8 cellular contexts compared by ENCODE assay signal in the genomic region with DNA sequence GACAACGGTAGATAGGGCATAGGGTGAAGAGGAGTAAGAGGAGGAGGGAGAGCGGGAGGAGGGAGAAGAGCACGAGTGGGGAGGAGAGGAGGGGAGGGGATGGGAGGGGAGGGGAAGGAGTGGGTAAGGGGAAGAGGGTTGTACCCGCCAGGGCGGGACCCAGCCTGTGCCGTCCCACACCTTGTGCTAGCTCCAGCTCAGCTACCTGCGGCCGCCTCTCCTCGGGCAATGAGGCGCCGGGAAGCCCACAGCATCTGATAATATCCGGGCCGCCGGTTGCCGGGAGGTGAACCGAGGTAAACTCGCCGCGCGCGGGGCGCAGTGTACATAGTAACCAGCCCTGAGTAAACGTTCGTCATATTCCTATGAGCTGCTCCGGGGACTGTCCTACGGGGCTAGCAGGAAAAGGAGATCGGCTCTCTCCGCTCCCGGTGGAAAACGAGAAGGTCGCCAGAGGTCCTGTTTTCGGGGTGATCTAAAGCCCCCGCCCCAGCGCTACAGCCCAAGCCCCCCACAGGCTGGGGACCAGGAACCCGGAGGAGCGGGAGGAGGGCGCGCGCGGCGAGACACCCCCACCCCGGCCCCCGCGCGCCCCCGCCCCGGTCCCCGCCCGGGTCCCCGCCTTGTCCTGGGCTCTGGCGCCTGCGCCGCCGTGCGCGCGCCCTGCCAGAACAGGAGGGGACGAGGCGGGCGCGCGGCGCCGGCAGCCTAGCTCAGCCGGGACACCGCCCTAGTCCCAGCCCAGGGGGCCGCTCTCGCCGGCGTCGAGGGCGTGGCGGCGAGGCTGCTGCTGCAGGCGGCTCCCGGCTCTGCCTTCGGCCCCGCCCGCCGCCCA. TPM values are rescaled to one million over a fixed set of nuclear protein-coding genes. Genes with fewer than 3 reads are reported as not detected.
A peak's percentile ranks its signal among the peaks of the same experiment; 100 is the strongest.
DNase-seq lines count a peak whose midpoint lies in the region; ATAC-seq lines count a peak whose summit lies in the region.

A gene (plus strand): TSS at position 669 of the 835 bp plus-strand sequence. CDS start 11,537 bp downstream, outside the sequence.

- peaks cover 5% of the 10 kb centered on the region for H3K36me3 Mint-ChIP-seq in dendritic cell treated with granulocyte-macrophage colony-stimulating factor and Interleukin-4, amounts not matched to agents 40 ng/mL and 50 ng/mL, for 4 days (ENCODE audit: low read depth)

- H3K27me3 Mint-ChIP-seq in dendritic cell treated with granulocyte-macrophage colony-stimulating factor and Interleukin-4, amounts not matched to agents 40 ng/mL and 50 ng/mL, for 4 days, result peaks cover 3% of the 10 kb centered on the region

- peak; percentile 58 for ATAC-seq in HG03520 (IDR thresholded peaks at IDR 0.05; ENCODE audit: unreplicated experiment)
- ATAC-seq in left lobe of liver, result peak; percentile 96
- no peak for ATAC-seq in GM19467 (IDR thresholded peaks at IDR 0.05; ENCODE audit: unreplicated experiment)

- peak within 1 kb of the TSS; percentile 80 for H3K4me3 Mint-ChIP-seq in dendritic cell treated with granulocyte-macrophage colony-stimulating factor and Interleukin-4, amounts not matched to agents 40 ng/mL and 50 ng/mL, for 4 days

- H3K4me1 Mint-ChIP-seq in dendritic cell treated with granulocyte-macrophage colony-stimulating factor and Interleukin-4, amounts not matched to agents 40 ng/mL and 50 ng/mL, for 4 days (ENCODE audit: low read depth), result peaks cover 44% of the 10 kb centered on the region

- peak within 1 kb of the TSS; percentile 92 for H3K27ac Mint-ChIP-seq in dendritic cell treated with granulocyte-macrophage colony-stimulating factor and Interleukin-4, amounts not matched to agents 40 ng/mL and 50 ng/mL, for 4 days

- DNase-seq in GM04503 (ENCODE audit: low read depth) (peak; percentile 41), NCI-H748 (lab: John Stamatoyannopoulos, UW; ENCODE audit: unreplicated experiment) (peak; percentile 90), left lobe of liver (ENCODE audit: low spot score) (peak; percentile 82)
- DNase-seq in activated CD4-positive, alpha-beta T cell treated with anti-CD3 and anti-CD28 coated beads, Interleukin-2, amount 50 U/mL, for 24 hours (ENCODE audit: low read depth in 1 of 2, low spot score in 1 of 2), result peak; percentile 80 to 81
- peak; percentile 91 for DNase-seq in stimulated activated CD4-positive, alpha-beta T cell treated with anti-CD3 and anti-CD28 coated beads, Interleukin-1b, Interleukin-23, amount 100 ng/mL, for 48 hours

- H3K9me3 Mint-ChIP-seq in dendritic cell treated with granulocyte-macrophage colony-stimulating factor and Interleukin-4, amounts not matched to agents 40 ng/mL and 50 ng/mL, for 4 days, result no peaks in the 10 kb centered on the region

- intact Hi-C loops in dendritic cell treated with granulocyte-macrophage colony-stimulating factor and Interleukin-4, amounts not matched to agents 40 ng/mL and 50 ng/mL, for 4 days (cut with micrococcal nuclease), result loop anchor here (2.0 kb wide), 1 partner anchor 22 kb away; no protein-coding TSS in a partner anchor

RNA-seq across cellular contexts. Expression of the gene that starts here (rescaled TPM):
- 2.9 TPM for total RNA-seq in left lobe of liver

Comparison
In these comparisons a context has a peak if more than half of its experiments do, and no peak if none do; other contexts are left out.
1. DNase-seq: peak in every context shown above with its lines; median percentile 91 in stimulated activated CD4-positive, alpha-beta T cell treated with anti-CD3 and anti-CD28 coated beads, Interleukin-1b, Interleukin-23, amount 100 ng/mL, for 48 hours; 90 in NCI-H748; 82 in left lobe of liver; 80 in activated CD4-positive, alpha-beta T cell treated with anti-CD3 and anti-CD28 coated beads, Interleukin-2, amount 50 U/mL, for 24 hours; 41 in GM04503.